In the genomic region with DNA sequence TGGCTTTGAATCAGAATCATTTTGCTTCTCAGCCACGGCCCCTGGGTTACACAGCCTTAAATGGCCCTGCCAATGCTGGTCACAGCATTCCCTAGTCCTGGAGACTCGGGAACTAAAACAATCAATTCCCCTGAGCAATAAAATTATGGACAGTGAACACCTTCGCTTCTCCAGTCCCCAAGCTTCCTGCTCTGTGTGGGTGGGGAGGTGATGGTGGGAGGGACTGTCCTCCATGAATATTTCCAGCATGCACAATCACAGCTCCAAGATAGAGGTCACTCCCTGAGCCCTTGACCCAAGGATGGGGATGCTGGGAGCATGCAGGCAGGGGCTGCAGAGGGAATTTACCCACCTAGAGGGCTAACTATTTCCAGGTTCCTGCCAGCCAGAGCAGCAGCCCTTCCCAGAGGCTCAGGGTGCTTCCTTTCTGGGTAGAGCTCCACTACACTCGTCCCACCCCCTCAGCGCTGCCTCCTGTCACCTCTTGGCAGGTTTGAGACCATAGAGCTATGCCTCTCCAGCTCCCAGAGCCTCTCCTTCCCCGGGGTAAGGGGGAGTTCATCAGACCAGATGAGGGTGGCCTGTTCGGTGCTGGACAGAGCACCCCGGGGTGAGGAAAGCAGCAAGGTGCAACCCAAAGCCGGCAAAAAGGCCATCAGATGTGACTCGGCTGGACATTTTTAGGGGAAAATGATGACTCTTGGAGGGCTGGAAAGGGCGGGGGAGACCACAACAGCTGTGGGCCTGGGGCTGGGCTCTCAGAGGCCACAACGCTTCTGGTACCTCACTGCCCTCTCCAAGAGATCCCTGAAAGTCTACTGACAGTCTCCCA, we compare ENCODE assay signal across 1 cellular context.
TF ChIP-seq lines count a peak whose summit lies in the region.

No MANE protein-coding gene starts in this region.

TF ChIP-seq in WTC11, 78 proteins besides CTCF, POLR2A, EP300 and RAD21 (continued from another document):
- TF ChIP-seq, protein P1, sequence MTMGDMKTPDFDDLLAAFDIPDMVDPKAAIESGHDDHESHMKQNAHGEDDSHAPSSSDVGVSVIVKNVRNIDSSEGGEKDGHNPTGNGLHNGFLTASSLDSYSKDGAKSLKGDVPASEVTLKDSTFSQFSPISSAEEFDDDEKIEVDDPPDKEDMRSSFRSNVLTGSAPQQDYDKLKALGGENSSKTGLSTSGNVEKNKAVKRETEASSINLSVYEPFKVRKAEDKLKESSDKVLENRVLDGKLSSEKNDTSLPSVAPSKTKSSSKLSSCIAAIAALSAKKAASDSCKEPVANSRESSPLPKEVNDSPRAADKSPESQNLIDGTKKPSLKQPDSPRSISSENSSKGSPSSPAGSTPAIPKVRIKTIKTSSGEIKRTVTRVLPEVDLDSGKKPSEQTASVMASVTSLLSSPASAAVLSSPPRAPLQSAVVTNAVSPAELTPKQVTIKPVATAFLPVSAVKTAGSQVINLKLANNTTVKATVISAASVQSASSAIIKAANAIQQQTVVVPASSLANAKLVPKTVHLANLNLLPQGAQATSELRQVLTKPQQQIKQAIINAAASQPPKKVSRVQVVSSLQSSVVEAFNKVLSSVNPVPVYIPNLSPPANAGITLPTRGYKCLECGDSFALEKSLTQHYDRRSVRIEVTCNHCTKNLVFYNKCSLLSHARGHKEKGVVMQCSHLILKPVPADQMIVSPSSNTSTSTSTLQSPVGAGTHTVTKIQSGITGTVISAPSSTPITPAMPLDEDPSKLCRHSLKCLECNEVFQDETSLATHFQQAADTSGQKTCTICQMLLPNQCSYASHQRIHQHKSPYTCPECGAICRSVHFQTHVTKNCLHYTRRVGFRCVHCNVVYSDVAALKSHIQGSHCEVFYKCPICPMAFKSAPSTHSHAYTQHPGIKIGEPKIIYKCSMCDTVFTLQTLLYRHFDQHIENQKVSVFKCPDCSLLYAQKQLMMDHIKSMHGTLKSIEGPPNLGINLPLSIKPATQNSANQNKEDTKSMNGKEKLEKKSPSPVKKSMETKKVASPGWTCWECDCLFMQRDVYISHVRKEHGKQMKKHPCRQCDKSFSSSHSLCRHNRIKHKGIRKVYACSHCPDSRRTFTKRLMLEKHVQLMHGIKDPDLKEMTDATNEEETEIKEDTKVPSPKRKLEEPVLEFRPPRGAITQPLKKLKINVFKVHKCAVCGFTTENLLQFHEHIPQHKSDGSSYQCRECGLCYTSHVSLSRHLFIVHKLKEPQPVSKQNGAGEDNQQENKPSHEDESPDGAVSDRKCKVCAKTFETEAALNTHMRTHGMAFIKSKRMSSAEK (CRISPR knock-in tag; IDR thresholded peaks at IDR 0.05; ENCODE audit: borderline replicate concordance) = no peak
- TF ChIP-seq, protein P2, sequence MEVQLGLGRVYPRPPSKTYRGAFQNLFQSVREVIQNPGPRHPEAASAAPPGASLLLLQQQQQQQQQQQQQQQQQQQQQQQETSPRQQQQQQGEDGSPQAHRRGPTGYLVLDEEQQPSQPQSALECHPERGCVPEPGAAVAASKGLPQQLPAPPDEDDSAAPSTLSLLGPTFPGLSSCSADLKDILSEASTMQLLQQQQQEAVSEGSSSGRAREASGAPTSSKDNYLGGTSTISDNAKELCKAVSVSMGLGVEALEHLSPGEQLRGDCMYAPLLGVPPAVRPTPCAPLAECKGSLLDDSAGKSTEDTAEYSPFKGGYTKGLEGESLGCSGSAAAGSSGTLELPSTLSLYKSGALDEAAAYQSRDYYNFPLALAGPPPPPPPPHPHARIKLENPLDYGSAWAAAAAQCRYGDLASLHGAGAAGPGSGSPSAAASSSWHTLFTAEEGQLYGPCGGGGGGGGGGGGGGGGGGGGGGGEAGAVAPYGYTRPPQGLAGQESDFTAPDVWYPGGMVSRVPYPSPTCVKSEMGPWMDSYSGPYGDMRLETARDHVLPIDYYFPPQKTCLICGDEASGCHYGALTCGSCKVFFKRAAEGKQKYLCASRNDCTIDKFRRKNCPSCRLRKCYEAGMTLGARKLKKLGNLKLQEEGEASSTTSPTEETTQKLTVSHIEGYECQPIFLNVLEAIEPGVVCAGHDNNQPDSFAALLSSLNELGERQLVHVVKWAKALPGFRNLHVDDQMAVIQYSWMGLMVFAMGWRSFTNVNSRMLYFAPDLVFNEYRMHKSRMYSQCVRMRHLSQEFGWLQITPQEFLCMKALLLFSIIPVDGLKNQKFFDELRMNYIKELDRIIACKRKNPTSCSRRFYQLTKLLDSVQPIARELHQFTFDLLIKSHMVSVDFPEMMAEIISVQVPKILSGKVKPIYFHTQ (CRISPR knock-in tag; IDR thresholded peaks at IDR 0.05) = no peak
- TF ChIP-seq ETV6 (CRISPR knock-in tag; IDR thresholded peaks at IDR 0.05) = no peak
- TF ChIP-seq, protein P3, sequence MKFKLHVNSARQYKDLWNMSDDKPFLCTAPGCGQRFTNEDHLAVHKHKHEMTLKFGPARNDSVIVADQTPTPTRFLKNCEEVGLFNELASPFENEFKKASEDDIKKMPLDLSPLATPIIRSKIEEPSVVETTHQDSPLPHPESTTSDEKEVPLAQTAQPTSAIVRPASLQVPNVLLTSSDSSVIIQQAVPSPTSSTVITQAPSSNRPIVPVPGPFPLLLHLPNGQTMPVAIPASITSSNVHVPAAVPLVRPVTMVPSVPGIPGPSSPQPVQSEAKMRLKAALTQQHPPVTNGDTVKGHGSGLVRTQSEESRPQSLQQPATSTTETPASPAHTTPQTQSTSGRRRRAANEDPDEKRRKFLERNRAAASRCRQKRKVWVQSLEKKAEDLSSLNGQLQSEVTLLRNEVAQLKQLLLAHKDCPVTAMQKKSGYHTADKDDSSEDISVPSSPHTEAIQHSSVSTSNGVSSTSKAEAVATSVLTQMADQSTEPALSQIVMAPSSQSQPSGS (CRISPR knock-in tag; IDR thresholded peaks at IDR 0.05; ENCODE audit: borderline replicate concordance, low read depth) = no peak
